In genomic region chr6:21383499-21384085, GRCh38 we compare ENCODE assay signal across 2 cellular contexts.
A peak's percentile ranks its signal among the peaks of the same experiment; 100 is the strongest.
TF ChIP-seq lines count a peak whose summit lies in the region.

No MANE protein-coding gene starts in this region.

TF ChIP-seq in HepG2, 621 proteins besides CTCF, POLR2A, EP300 and RAD21:
- TF ChIP-seq SATB2 (CRISPR knock-in tag; IDR thresholded peaks at IDR 0.05) (no peak), ZNF382 (CRISPR knock-in tag; IDR thresholded peaks at IDR 0.05; ENCODE audit: borderline replicate concordance) (no peak), ASH2L (IDR thresholded peaks at IDR 0.05; ENCODE audit: insufficient read length, low read depth, low read length) (peak; percentile 10), ZNF3 (CRISPR knock-in tag; IDR thresholded peaks at IDR 0.05) (no peak), ZNF687 (CRISPR knock-in tag; IDR thresholded peaks at IDR 0.05) (peak; percentile 28), HDAC2 (CRISPR knock-in tag; IDR thresholded peaks at IDR 0.05) (no peak), ZBTB38 (CRISPR knock-in tag; IDR thresholded peaks at IDR 0.05) (peak; percentile 59; the same call in 1 of the 2 replicates), JUNB (CRISPR knock-in tag; IDR thresholded peaks at IDR 0.05; ENCODE audit: borderline replicate concordance) (no peak), TAF1 (CRISPR knock-in tag; IDR thresholded peaks at IDR 0.05) (0 out of 2 replicates have a peak, but pooled peaks have one; percentile 11), RAD51 (IDR thresholded peaks at IDR 0.05; ENCODE audit: borderline replicate concordance) (no peak), HNRNPL (IDR thresholded peaks at IDR 0.05; ENCODE audit: low read depth, low read length) (no peak), ZNF768 (CRISPR knock-in tag; IDR thresholded peaks at IDR 0.05) (no peak), ARID2 (CRISPR knock-in tag; IDR thresholded peaks at IDR 0.05; ENCODE audit: borderline replicate concordance) (0 out of 2 replicates have a peak, but pooled peaks have one; percentile 31)

TF ChIP-seq in H1, 55 proteins besides CTCF, POLR2A, EP300 and RAD21:
- TF ChIP-seq CHD7 (IDR thresholded peaks at IDR 0.05; ENCODE audit: insufficient replicate concordance, low read length): no peak
- TF ChIP-seq RFX5 (IDR thresholded peaks at IDR 0.05; ENCODE audit: borderline replicate concordance, low read depth, low read length): no peak
- no peak for TF ChIP-seq BRCA1 (IDR thresholded peaks at IDR 0.05; ENCODE audit: low read depth, low read length)
- no peak for TF ChIP-seq CEBPB (IDR thresholded peaks at IDR 0.05; ENCODE audit: low read depth, low read length)
- no peak for TF ChIP-seq JUND (IDR thresholded peaks at IDR 0.05; ENCODE audit: low read length)
- TF ChIP-seq CREB1 (IDR thresholded peaks at IDR 0.05): no peak
